ENCODE assay signal across 12 cellular contexts in genomic region chr22:19876941-19877625, GRCh38. TPM values are rescaled to one million over a fixed set of nuclear protein-coding genes. Genes with fewer than 3 reads are reported as not detected.
DNase-seq lines count a peak whose midpoint lies in the region; TF ChIP-seq lines count a peak whose summit lies in the region.
"Had no signal": no experiment of that assay in that cellular context is flagged by ENCODE, and none has a peak within 500 bp of the region (broad histone marks: within the 10 kb centered on the region; RNA-seq: fewer than 3 reads in every experiment).

No MANE protein-coding gene starts in this region.

- no peak overlapping the region for H2BK12ac ChIP-seq in H9 (ENCODE audit: insufficient read length, low read depth, low read length)

- no peak overlapping the region for H4K91ac ChIP-seq in H9 (ENCODE audit: insufficient read length, low read depth, low read length)

- no peaks in the 10 kb centered on the region for H3K9me3 Mint-ChIP-seq in Caco-2 (ENCODE audit: unreplicated experiment)
- no peaks in the 10 kb centered on the region for H3K9me3 Mint-ChIP-seq in H9
- H3K9me3 Mint-ChIP-seq: CD4-positive, alpha-beta T cell; stimulated activated effector memory CD8-positive, alpha-beta T cell treated with anti-CD3 and anti-CD28 coated beads, Interleukin-12 subunit alpha, Interleukin-12 subunit beta, amount 100 ng/mL, for 72 hours had no signal

- no peaks in the 10 kb centered on the region for H3K23me2 ChIP-seq in H9 (ENCODE audit: insufficient read length, low read depth, low read length, poor library complexity, severe bottlenecking)

- H3K4me2 ChIP-seq in H9 (ENCODE audit: insufficient read depth, insufficient read length, low read length) = no peak overlapping the region

- no peak overlapping the region for H2AFZ ChIP-seq in H9 (ENCODE audit: low read length)

- CTCF ChIA-PET in Caco-2 (lab: Charles Lee) = no interaction called here

- intact Hi-C loops in Caco-2 (cut with micrococcal nuclease; ENCODE audit: unreplicated experiment) (no loop called here), dorsolateral prefrontal cortex (cut with DNase I) (no loop called here), posterior cingulate gyrus (cut with DNase I) (no loop called here), transverse colon (cut with DNase I; ENCODE audit: low total_unique reads) (no loop called here)

- H3K27ac ChIP-seq in H9 (ENCODE audit: insufficient read length, low read depth, low read length) = no peak overlapping the region
- H3K27ac ChIP-seq in dorsolateral prefrontal cortex = no peak overlapping the region
- no peak overlapping the region for H3K27ac ChIP-seq in transverse colon
- H3K27ac ChIP-seq: gastrocnemius medialis had no signal

- H3K79me1 ChIP-seq in H9 (ENCODE audit: insufficient read depth, low read depth, low read length, poor library complexity, severe bottlenecking) = no peaks in the 10 kb centered on the region

- no peak overlapping the region for H3K23ac ChIP-seq in H9 (ENCODE audit: insufficient read length, low read depth, low read length)

- TF ChIP-seq EP300 in transverse colon (IDR thresholded peaks at IDR 0.05; ENCODE audit: low read depth) = no peak

- no peak overlapping the region for H2BK15ac ChIP-seq in H9 (ENCODE audit: low read depth, low read length)

- in situ Hi-C loops in transverse colon (cut with MboI; ENCODE audit: low pct_ligation_motif_present in 1 of 4, low pct_unique_long_range_greater_than_20kb in 1 of 4, low sequenced_read_pairs in 3 of 4) = no loop called here

- H3K36me3 Mint-ChIP-seq in Caco-2 (ENCODE audit: insufficient read depth, unreplicated experiment) = peaks cover 21% of the 10 kb centered on the region
- H3K36me3 Mint-ChIP-seq in H9 (ENCODE audit: insufficient read depth in 1 of 3, low read depth in 3 of 3) = no peaks in the 10 kb centered on the region
- H3K36me3 Mint-ChIP-seq: stimulated activated effector memory CD8-positive, alpha-beta T cell treated with anti-CD3 and anti-CD28 coated beads, Interleukin-12 subunit alpha, Interleukin-12 subunit beta, amount 100 ng/mL, for 72 hours had no signal

- H3K14ac ChIP-seq in H9 (ENCODE audit: insufficient read depth, low read length) = no peak overlapping the region

- DNase-seq in Caco-2 (peak in 1 of 2 experiments; percentile 26), H9 (no peak), dorsolateral prefrontal cortex (peak in 6 of 10 donors; percentile 3 to 35 (median 19)), posterior cingulate gyrus (peak in 7 of 10 donors; percentile 3 to 78 (median 16)), transverse colon (no peak), H4 (ENCODE audit: low spot score) (no peak), NCI-H2196 treated with DMSO at 0.1 percent for 48 hours (lab: John Stamatoyannopoulos, UW; ENCODE audit: unreplicated experiment) (no peak)
- DNase-seq: NCI-H2227 treated with DMSO at 0.1 percent for 48 hours; stimulated activated CD4-positive, alpha-beta T cell treated with anti-CD3 and anti-CD28 coated beads, Interleukin-4, amount 100 ng/mL, for 4 hours had no signal

- H3K56ac ChIP-seq in H9 (ENCODE audit: insufficient read length, low read depth, low read length) = no peak overlapping the region

- no peak overlapping the region for H2BK5ac ChIP-seq in H9 (ENCODE audit: insufficient read length, low read length)

- H4K20me1 ChIP-seq in H9 (ENCODE audit: control insufficient read depth, insufficient read depth, insufficient read length) = no peaks in the 10 kb centered on the region

- no peak overlapping the region for H3K9ac ChIP-seq in H9 (ENCODE audit: extremely low read depth, insufficient read length, low read length)

- H4K5ac ChIP-seq in H9 (ENCODE audit: insufficient read length, low read depth, low read length) = no peak overlapping the region

- H2BK20ac ChIP-seq in H9 (ENCODE audit: low read depth, low read length, poor library complexity, severe bottlenecking) = no peak overlapping the region

- no peak for TF ChIP-seq POLR2A in transverse colon (IDR thresholded peaks at IDR 0.05)

- H3K36me3 ChIP-seq in Caco-2 (ENCODE audit: control insufficient read depth, insufficient read depth, low read length) (no peaks in the 10 kb centered on the region; the same call in 1 of the 2 replicates), transverse colon (no peaks in the 10 kb centered on the region)
- H3K36me3 ChIP-seq: gastrocnemius medialis had no signal

- POLR2A ChIA-PET in Caco-2 (lab: Charles Lee) = interaction anchor here (0.5 kb wide), 1 partner anchor 67 kb away, joined by 3 read pairs; no protein-coding TSS in a partner anchor

- H3K27me3 ChIP-seq in Caco-2 (replicated peaks; ENCODE audit: control insufficient read depth, insufficient read depth, low read length) (no peaks in the 10 kb centered on the region), H9 (ENCODE audit: insufficient read depth, low read length) (no peaks in the 10 kb centered on the region), dorsolateral prefrontal cortex (no peaks in the 10 kb centered on the region), transverse colon (no peaks in the 10 kb centered on the region)
- H3K27me3 ChIP-seq: gastrocnemius medialis had no signal

- H2AK5ac ChIP-seq in H9 (ENCODE audit: insufficient read length, low read length) = no peak overlapping the region

- peaks cover 23% of the 10 kb centered on the region for H3K4me1 ChIP-seq in Caco-2
- peaks cover 2% of the 10 kb centered on the region; the same call in 1 of the 2 replicates for H3K4me1 ChIP-seq in H9 (ENCODE audit: insufficient read depth, low read length)
- peaks cover 11 to 51% (median 37%) of the 10 kb centered on the region in 4 donors for H3K4me1 ChIP-seq in transverse colon
- H3K4me1 ChIP-seq: gastrocnemius medialis had no signal

- no peak overlapping the region for H2BK120ac ChIP-seq in H9 (ENCODE audit: low read depth, low read length, poor library complexity, severe bottlenecking)

- H3K4me1 Mint-ChIP-seq in Caco-2 (ENCODE audit: low read depth, unreplicated experiment) (peaks cover 13% of the 10 kb centered on the region), H9 (peaks cover 27% of the 10 kb centered on the region in 2 experiments)
- H3K4me1 Mint-ChIP-seq: stimulated activated effector memory CD8-positive, alpha-beta T cell treated with anti-CD3 and anti-CD28 coated beads, Interleukin-12 subunit alpha, Interleukin-12 subunit beta, amount 100 ng/mL, for 72 hours had no signal

- H3K18ac ChIP-seq in H9 (ENCODE audit: insufficient read length, low read depth, low read length) = no peak overlapping the region

- H4K8ac ChIP-seq in H9 (replicated peaks; ENCODE audit: insufficient read length, low read depth, low read length) = no peak overlapping the region

- H3K27ac Mint-ChIP-seq in Caco-2 (ENCODE audit: unreplicated experiment) (peak overlapping the region; percentile 26), H9 (peak overlapping the region in 2 of 3 experiments; percentile 72 to 86; a peak in 2 of 7 replicates)
- H3K27ac Mint-ChIP-seq: CD4-positive, alpha-beta T cell; stimulated activated effector memory CD8-positive, alpha-beta T cell treated with anti-CD3 and anti-CD28 coated beads, Interleukin-12 subunit alpha, Interleukin-12 subunit beta, amount 100 ng/mL, for 72 hours had no signal

- H3K4me3 ChIP-seq in Caco-2 (ENCODE audit: low read depth, low read length) (no peak overlapping the region), dorsolateral prefrontal cortex (no peak overlapping the region), transverse colon (no peak overlapping the region)
- H3K4me3 ChIP-seq: gastrocnemius medialis had no signal

- H3K27me3 Mint-ChIP-seq in Caco-2 (ENCODE audit: insufficient read depth, unreplicated experiment) (no peaks in the 10 kb centered on the region), H9 (ENCODE audit: low read depth) (no peaks in the 10 kb centered on the region)
- H3K27me3 Mint-ChIP-seq: CD4-positive, alpha-beta T cell had no signal

- no peak for TF ChIP-seq CTCF in Caco-2 (IDR thresholded peaks at IDR 0.05; ENCODE audit: insufficient read depth in 1 of 2, low read depth in 1 of 2, low read length in 1 of 2, severe bottlenecking in 1 of 2, unreplicated experiment in 1 of 2)
- no peak for TF ChIP-seq CTCF in H9 (conservative IDR thresholded peaks at IDR 0.05)
- no peak for TF ChIP-seq CTCF in dorsolateral prefrontal cortex (IDR thresholded peaks at IDR 0.05 in 54 of 56, conservative IDR thresholded peaks at IDR 0.05 in 2 of 56; ENCODE audit: low read depth in 1 of 56, partially characterized antibody in 56 of 56)
- TF ChIP-seq CTCF in transverse colon (IDR thresholded peaks at IDR 0.05) = no peak

- H3K4ac ChIP-seq in H9 (ENCODE audit: low read depth, low read length) = no peak overlapping the region; the same call in 1 of the 2 replicates

- H3K79me2 ChIP-seq in H9 (ENCODE audit: insufficient read depth, low read length) = no peaks in the 10 kb centered on the region; the same call in 1 of the 2 replicates

- H3K4me3 Mint-ChIP-seq in Caco-2 (ENCODE audit: unreplicated experiment) (no peak overlapping the region), H9 (no peak overlapping the region)
- H3K4me3 Mint-ChIP-seq: CD4-positive, alpha-beta T cell; stimulated activated effector memory CD8-positive, alpha-beta T cell treated with anti-CD3 and anti-CD28 coated beads, Interleukin-12 subunit alpha, Interleukin-12 subunit beta, amount 100 ng/mL, for 72 hours had no signal

- BruUV-seq in Caco-2 (replicated peaks; lab: Mats Ljungman, UMichigan) = no TSS peak

- H3K9me3 ChIP-seq in Caco-2 = no peaks in the 10 kb centered on the region
- H3K9me3 ChIP-seq in H9 (ENCODE audit: control insufficient read depth, low read depth, low read length) = no peaks in the 10 kb centered on the region
- H3K9me3 ChIP-seq in transverse colon = no peaks in the 10 kb centered on the region
- H3K9me3 ChIP-seq: gastrocnemius medialis had no signal

- no peak overlapping the region for H3T11ph ChIP-seq in H9 (ENCODE audit: low read length)

- no CpG with 5 or more reads among the region's 18 CpGs for WGBS in H9 (ENCODE audit: extremely low coverage, insufficient read length, low lambda C conversion rate)
- WGBS in transverse colon (ENCODE audit: low coverage in 1 of 2), 2 donors = 93% methylated on average over 12 of the region's 18 CpGs; no CpG with 5 or more reads in 1 of the 2 donors

RNA-seq across cellular contexts. Expression of gene GNB1L, which starts 22.4 kb away (rescaled TPM):
- total RNA-seq in Caco-2 (2022) = 13.4 and 15.8 TPM in 2 replicates
- 22.4 and 22.9 TPM in 2 replicates for total RNA-seq in H9 (2021)
- total RNA-seq in dorsolateral prefrontal cortex = 10 to 100 TPM in 25 of 120 experiments, 1 to 10 TPM in 95; 4.8 to 17.5 (median 8.3) TPM
- 1 to 10 TPM in 3 of 4 donors, under 1 TPM in 1; 0.80 to 4.8 (median 2.8) TPM for total RNA-seq in transverse colon
- total RNA-seq in H4 (2014; rRNA removed; shearing (Covaris generic)) = 5.7 and 12.4 TPM in 2 replicates

RNA-seq across cellular contexts. Expression of gene RTL10, which starts 22.4 kb away (rescaled TPM):
- 27.5 and 29.7 TPM in 2 replicates for total RNA-seq in Caco-2 (2022)
- total RNA-seq in H9 (2021) = 24.0 and 24.4 TPM in 2 replicates
- total RNA-seq in dorsolateral prefrontal cortex = 10 to 100 TPM; 15.9 to 53.5 (median 30.1) TPM
- total RNA-seq in transverse colon = 10 to 100 TPM in 1 of 4 donors, 1 to 10 TPM in 3; 7.1 to 16.8 (median 7.8) TPM
- total RNA-seq in H4 (2014; rRNA removed; shearing (Covaris generic)) = 2.3 and 2.6 TPM in 2 replicates

Comparison
In these comparisons a context has a peak if more than half of its experiments do, and no peak if none do; other contexts are left out.
1. DNase-seq: peak in dorsolateral prefrontal cortex (6 of 10) and posterior cingulate gyrus (7 of 10); none in H9 (single experiment), transverse colon (single experiment), H4 (single experiment) and NCI-H2196 treated with DMSO at 0.1 percent for 48 hours (single experiment).